19 cellular contexts compared by ENCODE assay signal in genomic region chrY:21260325-21260724, GRCh38.
DNase-seq lines count a peak whose midpoint lies in the region; ATAC-seq and TF ChIP-seq lines count a peak whose summit lies in the region.
"Had no signal": no experiment of that assay in that cellular context is flagged by ENCODE, and none has a peak within 500 bp of the region (broad histone marks: within the 10 kb centered on the region; RNA-seq: fewer than 3 reads in every experiment).

No MANE protein-coding gene starts in this region.

- no peaks in the 10 kb centered on the region for H3K27me3 ChIP-seq in spleen (replicated peaks in 1 of 7)
- H3K27me3 ChIP-seq: BE2C, tibial artery had no signal

- no peaks in the 10 kb centered on the region for H3K36me3 Mint-ChIP-seq in activated naive CD8-positive, alpha-beta T cell
- H3K36me3 Mint-ChIP-seq in activated naive CD8-positive, alpha-beta T cell treated with anti-CD3 and anti-CD28 coated beads for 36 hours, result no peaks in the 10 kb centered on the region
- H3K36me3 Mint-ChIP-seq in T-helper 17 cell (ENCODE audit: low read depth), result no peaks in the 10 kb centered on the region
- no peaks in the 10 kb centered on the region for H3K36me3 Mint-ChIP-seq in naive thymus-derived CD8-positive, alpha-beta T cell
- H3K36me3 Mint-ChIP-seq: stimulated activated effector memory CD8-positive, alpha-beta T cell treated with anti-CD3 and anti-CD28 coated beads, Interleukin-12 subunit alpha, Interleukin-12 subunit beta, amount 100 ng/mL, for 72 hours had no signal

- peaks cover 0 to 12% (median 0%) of the 10 kb centered on the region in 6 donors for H3K4me1 ChIP-seq in spleen
- H3K4me1 ChIP-seq: BE2C, tibial artery had no signal

- H3K4me3 Mint-ChIP-seq in activated naive CD8-positive, alpha-beta T cell, result no peak overlapping the region
- no peak overlapping the region for H3K4me3 Mint-ChIP-seq in activated naive CD8-positive, alpha-beta T cell treated with anti-CD3 and anti-CD28 coated beads for 36 hours
- H3K4me3 Mint-ChIP-seq in T-helper 17 cell, result no peak overlapping the region
- H3K4me3 Mint-ChIP-seq in naive thymus-derived CD8-positive, alpha-beta T cell, result no peak overlapping the region
- H3K4me3 Mint-ChIP-seq: activated T-cell treated with anti-CD3 and anti-CD28 coated beads, Interleukin-2, amount 50 U/mL, for 72 hours; neural crest cell; stimulated activated effector memory CD8-positive, alpha-beta T cell treated with anti-CD3 and anti-CD28 coated beads, Interleukin-12 subunit alpha, Interleukin-12 subunit beta, amount 100 ng/mL, for 72 hours had no signal

- peak overlapping the region; percentile 68 for H3K27ac Mint-ChIP-seq in activated naive CD8-positive, alpha-beta T cell
- no peak overlapping the region for H3K27ac Mint-ChIP-seq in activated naive CD8-positive, alpha-beta T cell treated with anti-CD3 and anti-CD28 coated beads for 36 hours
- H3K27ac Mint-ChIP-seq in T-helper 17 cell, result no peak overlapping the region
- peak overlapping the region in 5 of 10 donors; percentile 6 to 87 (median 49) for H3K27ac Mint-ChIP-seq in naive thymus-derived CD8-positive, alpha-beta T cell
- H3K27ac Mint-ChIP-seq: stimulated activated effector memory CD8-positive, alpha-beta T cell treated with anti-CD3 and anti-CD28 coated beads, Interleukin-12 subunit alpha, Interleukin-12 subunit beta, amount 100 ng/mL, for 72 hours had no signal

- H3K9me3 Mint-ChIP-seq in activated naive CD8-positive, alpha-beta T cell (ENCODE audit: low read depth), result no peaks in the 10 kb centered on the region
- H3K9me3 Mint-ChIP-seq in activated naive CD8-positive, alpha-beta T cell treated with anti-CD3 and anti-CD28 coated beads for 36 hours, result no peaks in the 10 kb centered on the region
- H3K9me3 Mint-ChIP-seq in naive thymus-derived CD8-positive, alpha-beta T cell, result no peaks in the 10 kb centered on the region
- H3K9me3 Mint-ChIP-seq: activated T-cell treated with anti-CD3 and anti-CD28 coated beads, Interleukin-2, amount 50 U/mL, for 72 hours; neural crest cell; stimulated activated effector memory CD8-positive, alpha-beta T cell treated with anti-CD3 and anti-CD28 coated beads, Interleukin-12 subunit alpha, Interleukin-12 subunit beta, amount 100 ng/mL, for 72 hours had no signal

- TF ChIP-seq CTCF in GM20000 (IDR thresholded peaks at IDR 0.05; ENCODE audit: extremely low read depth, missing control alignments), result peak; percentile 5
- TF ChIP-seq CTCF in spleen (IDR thresholded peaks at IDR 0.05 in 8 of 11, conservative IDR thresholded peaks at IDR 0.05 in 3 of 11), result peak in 4 of 11 experiments; percentile 29 to 43 (median 34)

- ATAC-seq in T-helper 17 cell, result peak; percentile 60
- ATAC-seq in naive thymus-derived CD8-positive, alpha-beta T cell, result peak; percentile 61 to 67
- ATAC-seq: stimulated activated effector memory CD8-positive, alpha-beta T cell treated with anti-CD3 and anti-CD28 coated beads, Interleukin-12 subunit alpha, Interleukin-12 subunit beta, amount 100 ng/mL, for 72 hours had no signal

- no peak for TF ChIP-seq POLR2A in spleen (IDR thresholded peaks at IDR 0.05)

- no peaks in the 10 kb centered on the region for H3K9me3 ChIP-seq in T-helper 17 cell (ENCODE audit: control insufficient read depth, low read length, poor library complexity, severe bottlenecking)
- no peaks in the 10 kb centered on the region for H3K9me3 ChIP-seq in spleen
- H3K9me3 ChIP-seq: BE2C, tibial artery had no signal

- H3K4me3 ChIP-seq in spleen, result no peak overlapping the region
- H3K4me3 ChIP-seq: tibial artery had no signal

- H3K4me1 Mint-ChIP-seq in activated naive CD8-positive, alpha-beta T cell (ENCODE audit: low read depth), result peaks cover 30% of the 10 kb centered on the region
- no peaks in the 10 kb centered on the region for H3K4me1 Mint-ChIP-seq in activated naive CD8-positive, alpha-beta T cell treated with anti-CD3 and anti-CD28 coated beads for 36 hours
- peaks cover 3% of the 10 kb centered on the region for H3K4me1 Mint-ChIP-seq in T-helper 17 cell
- peaks cover 5 to 34% (median 15%) of the 10 kb centered on the region in 4 donors for H3K4me1 Mint-ChIP-seq in naive thymus-derived CD8-positive, alpha-beta T cell
- H3K4me1 Mint-ChIP-seq: neural crest cell; stimulated activated effector memory CD8-positive, alpha-beta T cell treated with anti-CD3 and anti-CD28 coated beads, Interleukin-12 subunit alpha, Interleukin-12 subunit beta, amount 100 ng/mL, for 72 hours had no signal

- WGBS in spleen, 5 donors, result 43 to 55% (median 44%) methylated on average over 2 to 4 of the region's 4 CpGs; no CpG with 5 or more reads in 2 of the 5 donors

- H3K27me3 Mint-ChIP-seq in activated naive CD8-positive, alpha-beta T cell, result no peaks in the 10 kb centered on the region
- H3K27me3 Mint-ChIP-seq in activated naive CD8-positive, alpha-beta T cell treated with anti-CD3 and anti-CD28 coated beads for 36 hours, result no peaks in the 10 kb centered on the region
- no peaks in the 10 kb centered on the region for H3K27me3 Mint-ChIP-seq in T-helper 17 cell
- H3K27me3 Mint-ChIP-seq in naive thymus-derived CD8-positive, alpha-beta T cell, result no peaks in the 10 kb centered on the region

- no peaks in the 10 kb centered on the region for H3K36me3 ChIP-seq in spleen
- H3K36me3 ChIP-seq: BE2C, tibial artery had no signal

- POLR2A ChIA-PET in naive thymus-derived CD8-positive, alpha-beta T cell (lab: Charles Lee), result interaction anchor here (1.3 kb wide), 1 partner anchor 20 kb away, joined by 5 read pairs; no protein-coding TSS in a partner anchor

- peak overlapping the region in 2 of 8 donors; percentile 39 to 47 for H3K27ac ChIP-seq in spleen
- H3K27ac ChIP-seq: tibial artery had no signal

- no peak for DNase-seq in activated naive CD8-positive, alpha-beta T cell treated with anti-CD3 and anti-CD28 coated beads for 36 hours
- DNase-seq in GM20000 (ENCODE audit: low spot score) (no peak), T-helper 17 cell (no peak), NCI-H446 treated with DMSO at 0.1 percent for 48 hours (lab: John Stamatoyannopoulos, UW) (no peak), spleen (no peak), A172 (ENCODE audit: low spot score) (no peak)
- peak in 1 of 10 donors; percentile 22 for DNase-seq in naive thymus-derived CD8-positive, alpha-beta T cell
- DNase-seq: activated T-cell treated with anti-CD3 and anti-CD28 coated beads, Interleukin-2, amount 50 U/mL, for 72 hours; anterior cingulate cortex; BE2C; cerebellar nuclear complex; DMS 273 treated with DMSO at 0.1 percent for 48 hours; HCEC 1CT; islet precursor cell; mesendoderm; tibial artery had no signal

- intact Hi-C loops in spleen (cut with DNase I; ENCODE audit: low total_unique reads), result no loop called here
